ENCODE assay signal across 9 cellular contexts in genomic region chr3:121690777-121691405, GRCh38. TPM values are rescaled to one million over a fixed set of nuclear protein-coding genes. Genes with fewer than 3 reads are reported as not detected.
DNase-seq lines count a peak whose midpoint lies in the region; ATAC-seq, FAIRE-seq and TF ChIP-seq lines count a peak whose summit lies in the region.
"Had no signal": no experiment of that assay in that cellular context is flagged by ENCODE, and none has a peak within 500 bp of the region (broad histone marks: within the 10 kb centered on the region; RNA-seq: fewer than 3 reads in every experiment).

No MANE protein-coding gene starts in this region.

- peaks cover 6% of the 10 kb centered on the region for H3K36me3 ChIP-seq in CD8-positive, alpha-beta memory T cell (ENCODE audit: insufficient read depth, low read length)
- no peaks in the 10 kb centered on the region for H3K36me3 ChIP-seq in ovary

- H3K27me3 ChIP-seq in CD8-positive, alpha-beta memory T cell (ENCODE audit: insufficient read depth, low read length, poor library complexity, severe bottlenecking): no peaks in the 10 kb centered on the region
- no peaks in the 10 kb centered on the region for H3K27me3 ChIP-seq in ovary

- ATAC-seq in HG03064 (IDR thresholded peaks at IDR 0.05; ENCODE audit: low read depth, unreplicated experiment): peak; percentile 85
- peak; percentile 63 for ATAC-seq in activated T-helper 17 cell treated with anti-CD3 and anti-CD28 coated beads, Interleukin-2, amount 50 U/mL, for 72 hours (replicated peaks)

- WGBS in ovary, 3 donors: 98 to 100% (median 100%) methylated on average over 2 of the region's 2 CpGs

- no peaks in the 10 kb centered on the region for H3K4me1 ChIP-seq in CD8-positive, alpha-beta memory T cell (ENCODE audit: insufficient read depth, low read length)
- H3K4me1 ChIP-seq in ovary (ENCODE audit: insufficient read depth): no peaks in the 10 kb centered on the region

- intact Hi-C loops in ovary (cut with DNase I): no loop called here

- H3K9me3 ChIP-seq in CD8-positive, alpha-beta memory T cell (ENCODE audit: low read length): no peaks in the 10 kb centered on the region
- H3K9me3 ChIP-seq in ovary: no peaks in the 10 kb centered on the region

- POLR2A ChIA-PET in CD8-positive, alpha-beta memory T cell (lab: Charles Lee): no interaction called here

- CTCF ChIA-PET in CD8-positive, alpha-beta memory T cell (lab: Charles Lee): no interaction called here

- FAIRE-seq in GM12891 (lab: Jason Lieb, UNC): peak; percentile 85
- no peak for FAIRE-seq in urothelium cell line (lab: Jason Lieb, UNC)

- no peak for TF ChIP-seq EP300 in ovary (IDR thresholded peaks at IDR 0.05)

- no peak for TF ChIP-seq POLR2A in GM12891 (IDR thresholded peaks at IDR 0.05; ENCODE audit: low read depth, low read length)
- no peak for TF ChIP-seq POLR2A in ovary (IDR thresholded peaks at IDR 0.05)

- peak; percentile 21 for DNase-seq in GM12891 (ENCODE audit: insufficient read length, low spot score)
- peak; percentile 23 for DNase-seq in GM19238 (ENCODE audit: insufficient read length, low spot score)
- no peak for DNase-seq in NCI-H1436 (lab: John Stamatoyannopoulos, UW)
- DNase-seq in CD8-positive, alpha-beta memory T cell: no peak
- no peak for DNase-seq in ovary
- DNase-seq in urothelium cell line (ENCODE audit: low spot score): no peak

- peak overlapping the region; percentile 31 for H3K27ac Mint-ChIP-seq in activated T-helper 17 cell treated with anti-CD3 and anti-CD28 coated beads, Interleukin-2, amount 50 U/mL, for 72 hours
- peak overlapping the region in 2 of 8 donors; percentile 70 to 75 for H3K27ac Mint-ChIP-seq in CD8-positive, alpha-beta memory T cell

- no peak overlapping the region for H3K4me3 ChIP-seq in CD8-positive, alpha-beta memory T cell (ENCODE audit: low read length)
- no peak overlapping the region for H3K4me3 ChIP-seq in ovary

- H3K27ac ChIP-seq in CD8-positive, alpha-beta memory T cell (ENCODE audit: low read depth, low read length): no peak overlapping the region
- no peak overlapping the region for H3K27ac ChIP-seq in ovary
- H3K27ac ChIP-seq: C4-2B had no signal

- TF ChIP-seq CTCF in ovary (IDR thresholded peaks at IDR 0.05): no peak

- no peaks in the 10 kb centered on the region for H3K27me3 Mint-ChIP-seq in activated T-helper 17 cell treated with anti-CD3 and anti-CD28 coated beads, Interleukin-2, amount 50 U/mL, for 72 hours
- no peaks in the 10 kb centered on the region for H3K27me3 Mint-ChIP-seq in CD8-positive, alpha-beta memory T cell

- H3K4me3 Mint-ChIP-seq in activated T-helper 17 cell treated with anti-CD3 and anti-CD28 coated beads, Interleukin-2, amount 50 U/mL, for 72 hours: no peak overlapping the region
- H3K4me3 Mint-ChIP-seq in CD8-positive, alpha-beta memory T cell: no peak overlapping the region

- H3K36me3 Mint-ChIP-seq in activated T-helper 17 cell treated with anti-CD3 and anti-CD28 coated beads, Interleukin-2, amount 50 U/mL, for 72 hours (ENCODE audit: low read depth): peaks cover 29% of the 10 kb centered on the region
- peaks cover 25 to 52% (median 31%) of the 10 kb centered on the region in 3 donors for H3K36me3 Mint-ChIP-seq in CD8-positive, alpha-beta memory T cell

- peaks cover 16% of the 10 kb centered on the region for H3K4me1 Mint-ChIP-seq in activated T-helper 17 cell treated with anti-CD3 and anti-CD28 coated beads, Interleukin-2, amount 50 U/mL, for 72 hours
- H3K4me1 Mint-ChIP-seq in CD8-positive, alpha-beta memory T cell: peaks cover 3 to 10% (median 7%) of the 10 kb centered on the region in 3 donors

- peaks cover 5% of the 10 kb centered on the region for H3K9me3 Mint-ChIP-seq in activated T-helper 17 cell treated with anti-CD3 and anti-CD28 coated beads, Interleukin-2, amount 50 U/mL, for 72 hours
- H3K9me3 Mint-ChIP-seq in CD8-positive, alpha-beta memory T cell: peaks cover 0 to 2% (median 0%) of the 10 kb centered on the region in 5 donors

TF ChIP-seq in GM12891, 5 proteins besides CTCF, POLR2A, EP300 and RAD21:
- peak; percentile 60 for TF ChIP-seq SPI1 (IDR thresholded peaks at IDR 0.05; ENCODE audit: low read depth, low read length)
- TF ChIP-seq PAX5 (IDR thresholded peaks at IDR 0.05; ENCODE audit: insufficient read depth, low read length, severe bottlenecking): no peak
- TF ChIP-seq TAF1 (IDR thresholded peaks at IDR 0.05; ENCODE audit: low read depth, low read length): no peak
- TF ChIP-seq POU2F2 (IDR thresholded peaks at IDR 0.05; ENCODE audit: low read depth, low read length): no peak
- no peak for TF ChIP-seq POLR2AphosphoS5 (IDR thresholded peaks at IDR 0.05; ENCODE audit: low read depth, low read length)

RNA-seq across cellular contexts. Expression of gene HCLS1, which starts 30.2 kb away (rescaled TPM):
- 218 TPM for polyA plus RNA-seq in GM12891 (2012; ENCODE audit: low read depth, missing spikeins)
- total RNA-seq in activated T-helper 17 cell treated with anti-CD3 and anti-CD28 coated beads, Interleukin-2, amount 50 U/mL, for 72 hours: 100 to 1,000 TPM; 255 to 289 TPM
- total RNA-seq in CD8-positive, alpha-beta memory T cell: 100 to 1,000 TPM; 184 to 197 TPM
- 493 TPM for polyA plus RNA-seq in CD8-positive, alpha-beta memory T cell
- total RNA-seq in ovary: 10 to 100 TPM in 6 of 7 donors, 1 to 10 TPM in 1; 7.0 to 35.1 (median 13.3) TPM
- polyA plus RNA-seq in ovary: 10 to 100 TPM; 11.6 to 45.9 TPM

RNA-seq across cellular contexts. Expression of gene GOLGB1, which starts 58.6 kb away (rescaled TPM):
- polyA plus RNA-seq in GM12891 (2012; ENCODE audit: low read depth, missing spikeins): 15.6 TPM
- 10 to 100 TPM; 29.7 to 39.1 TPM for total RNA-seq in activated T-helper 17 cell treated with anti-CD3 and anti-CD28 coated beads, Interleukin-2, amount 50 U/mL, for 72 hours
- total RNA-seq in CD8-positive, alpha-beta memory T cell: 10 to 100 TPM; 17.3 to 20.6 TPM
- 16.0 TPM for polyA plus RNA-seq in CD8-positive, alpha-beta memory T cell
- total RNA-seq in ovary: 10 to 100 TPM; 39.6 to 70.5 (median 52.7) TPM
- polyA plus RNA-seq in ovary: 10 to 100 TPM; 18.9 to 31.7 TPM

Comparison
In these comparisons a context has a peak if more than half of its experiments do, and no peak if none do; other contexts are left out.
1. DNase-seq: peak in GM12891 (single experiment) and GM19238 (single experiment); none in NCI-H1436 (single experiment), CD8-positive, alpha-beta memory T cell (0 of 5), ovary (0 of 5) and urothelium cell line (single experiment).
2. RNA of gene HCLS1, which starts 30.2 kb away (total RNA-seq): 255 to 289 TPM in activated T-helper 17 cell treated with anti-CD3 and anti-CD28 coated beads, Interleukin-2, amount 50 U/mL, for 72 hours and 184 to 197 TPM in CD8-positive, alpha-beta memory T cell; 7.0 to 35.1 TPM in ovary; every median in the first group is over 4 times any median in the second.